ENCODE assay signal across 1 cellular context in genomic region chr16:721765-722481, GRCh38.
TF ChIP-seq lines count a peak whose summit lies in the region.

No MANE protein-coding gene starts in this region.

TF ChIP-seq in GM23338, 12 proteins besides CTCF, POLR2A, EP300 and RAD21 (continued from another document):
- TF ChIP-seq REST (IDR thresholded peaks at IDR 0.05; ENCODE audit: unreplicated experiment), result no peak
- no peak for TF ChIP-seq POLR2AphosphoS5 (IDR thresholded peaks at IDR 0.05; ENCODE audit: low read depth)
- no peak for TF ChIP-seq ZNF114 (CRISPR knock-in tag; IDR thresholded peaks at IDR 0.05)
- TF ChIP-seq JUNB (IDR thresholded peaks at IDR 0.05; ENCODE audit: unreplicated experiment), result no peak
- TF ChIP-seq EZH2 (IDR thresholded peaks at IDR 0.05; ENCODE audit: low read depth, unreplicated experiment), result no peak
- TF ChIP-seq CREB1 (CRISPR knock-in tag; IDR thresholded peaks at IDR 0.05; ENCODE audit: low read depth), result no peak
- no peak for TF ChIP-seq ZNF462 (CRISPR knock-in tag; IDR thresholded peaks at IDR 0.05)
